9 cellular contexts compared by ENCODE assay signal in the genomic region with DNA sequence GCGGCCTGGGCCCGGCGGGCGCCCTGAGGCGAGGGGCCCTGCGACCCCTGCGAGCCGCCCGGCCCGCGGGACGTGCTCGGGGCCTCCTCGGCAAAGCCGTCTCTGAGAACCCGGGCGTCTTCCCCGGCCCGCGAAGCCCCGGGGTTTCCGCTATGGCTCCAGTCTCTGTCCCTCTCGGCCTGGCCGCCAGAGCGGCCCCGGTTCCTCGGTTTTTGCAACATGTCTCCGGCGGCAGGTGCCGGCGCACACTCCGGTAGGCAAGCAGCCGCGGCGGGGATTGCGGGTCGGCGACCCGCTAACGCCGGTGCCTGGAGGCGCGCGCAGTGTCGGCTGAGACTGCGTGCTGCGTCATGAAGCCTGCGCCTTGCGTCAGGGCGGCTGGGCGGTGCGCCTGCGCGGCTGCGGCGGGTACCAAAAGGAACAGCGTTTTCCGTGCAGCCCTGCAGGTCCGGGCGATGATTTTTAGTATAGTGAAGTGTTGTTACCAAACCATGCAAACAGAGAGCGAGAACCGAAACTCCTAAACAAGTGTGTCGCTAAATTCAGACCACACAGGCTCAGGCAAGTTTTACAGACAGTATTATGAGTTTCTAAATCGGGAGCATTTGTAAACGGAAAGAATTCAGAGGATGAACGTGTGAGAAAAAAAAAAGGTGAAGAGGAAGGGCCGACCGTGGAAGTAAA. TPM values are rescaled to one million over a fixed set of nuclear protein-coding genes. Genes with fewer than 3 reads are reported as not detected.
DNase-seq lines count a peak whose midpoint lies in the region; ATAC-seq, FAIRE-seq and TF ChIP-seq lines count a peak whose summit lies in the region.
"Had no signal": no experiment of that assay in that cellular context is flagged by ENCODE, and none has a peak within 500 bp of the region (broad histone marks: within the 10 kb centered on the region; RNA-seq: fewer than 3 reads in every experiment).

TSS of gene NSMCE3 (minus strand) at position 338 of the 684 bp plus-strand sequence. CDS start at position 221, 117 bp downstream.

- peak within 1 kb of the TSS; percentile 97 for H3K4me3 ChIP-seq in BE2C (ENCODE audit: low read depth, low read length)
- H3K4me3 ChIP-seq in HepG2 (replicated peaks in 1 of 3; ENCODE audit: insufficient read depth in 1 of 3, low read depth in 2 of 3, low read length in 3 of 3), result peak within 1 kb of the TSS; percentile 76 to 78 (median 77)

- TF ChIP-seq CTCF in BE2C (IDR thresholded peaks at IDR 0.05; ENCODE audit: low read depth, low read length), result no peak
- TF ChIP-seq CTCF in HepG2 (CRISPR knock-in tag; IDR thresholded peaks at IDR 0.05), result no peak

- H3K27ac ChIP-seq in HepG2 (ENCODE audit: extremely low read length, insufficient read depth, low read length), result peak within 1 kb of the TSS; percentile 30

- peaks cover 47% of the 10 kb centered on the region for H3K4me1 Mint-ChIP-seq in activated CD4-positive, alpha-beta T cell treated with anti-CD3 and anti-CD28 coated beads, Interleukin-2, amount 10 ng/mL, durations not matched to agents 7 days and 5 days
- peaks cover 31% of the 10 kb centered on the region for H3K4me1 Mint-ChIP-seq in dendritic cell treated with granulocyte-macrophage colony-stimulating factor and Interleukin-4, amounts not matched to agents 40 ng/mL and 50 ng/mL, for 4 days (ENCODE audit: low read depth)

- DNase-seq in BE2C (peak; percentile 92), GM19239 (ENCODE audit: insufficient read length, low spot score) (peak; percentile 66), NCI-H524 treated with DMSO at 0.1 percent for 48 hours (lab: John Stamatoyannopoulos, UW) (peak; percentile 51), HepG2 (ENCODE audit: low spot score) (peak; percentile 60)
- peak; percentile 91 for DNase-seq in activated CD4-positive, alpha-beta T cell treated with anti-CD3 and anti-CD28 coated beads, Interleukin-2, amount 10 ng/mL, durations not matched to agents 7 days and 5 days
- peak; percentile 86 to 87 for DNase-seq in stimulated activated CD4-positive, alpha-beta T cell treated with anti-CD3 and anti-CD28 coated beads, Interleukin-2, amount 100 ng/mL, for 48 hours

- peak; percentile 91 for FAIRE-seq in GM19239 (lab: Jason Lieb, UNC)
- FAIRE-seq in HepG2 (lab: Jason Lieb, UNC), result peak; percentile 46
- FAIRE-seq: colon had no signal

- no peaks in the 10 kb centered on the region for H4K20me1 ChIP-seq in HepG2 (ENCODE audit: insufficient read depth, low read length)

- no peaks in the 10 kb centered on the region for H3K9me3 Mint-ChIP-seq in activated CD4-positive, alpha-beta T cell treated with anti-CD3 and anti-CD28 coated beads, Interleukin-2, amount 10 ng/mL, durations not matched to agents 7 days and 5 days
- H3K9me3 Mint-ChIP-seq in dendritic cell treated with granulocyte-macrophage colony-stimulating factor and Interleukin-4, amounts not matched to agents 40 ng/mL and 50 ng/mL, for 4 days, result no peaks in the 10 kb centered on the region

- H3K4me3 Mint-ChIP-seq in activated CD4-positive, alpha-beta T cell treated with anti-CD3 and anti-CD28 coated beads, Interleukin-2, amount 10 ng/mL, durations not matched to agents 7 days and 5 days, result peak within 1 kb of the TSS; percentile 99
- peak within 1 kb of the TSS; percentile 95 for H3K4me3 Mint-ChIP-seq in dendritic cell treated with granulocyte-macrophage colony-stimulating factor and Interleukin-4, amounts not matched to agents 40 ng/mL and 50 ng/mL, for 4 days

- peak; percentile 39 to 86; a peak in 3 of 4 replicates for TF ChIP-seq POLR2A in HepG2 (IDR thresholded peaks at IDR 0.05; ENCODE audit: insufficient read depth in 1 of 2, low read depth in 2 of 2, low read length in 2 of 2)

- POLR2A ChIA-PET in activated CD4-positive, alpha-beta T cell treated with anti-CD3 and anti-CD28 coated beads, Interleukin-2, amount 10 ng/mL, durations not matched to agents 7 days and 5 days (lab: Charles Lee), result no interaction called here
- POLR2A ChIA-PET in HepG2 (lab: Yijun Ruan, JAX), result no interaction called here

- intact Hi-C loops in dendritic cell treated with granulocyte-macrophage colony-stimulating factor and Interleukin-4, amounts not matched to agents 40 ng/mL and 50 ng/mL, for 4 days (cut with micrococcal nuclease), result no loop called here
- intact Hi-C loops in HepG2 (cut with micrococcal nuclease; ENCODE audit: unreplicated experiment), result no loop called here

- peaks cover 10% of the 10 kb centered on the region for H3K36me3 Mint-ChIP-seq in activated CD4-positive, alpha-beta T cell treated with anti-CD3 and anti-CD28 coated beads, Interleukin-2, amount 10 ng/mL, durations not matched to agents 7 days and 5 days (ENCODE audit: low read depth)
- H3K36me3 Mint-ChIP-seq in dendritic cell treated with granulocyte-macrophage colony-stimulating factor and Interleukin-4, amounts not matched to agents 40 ng/mL and 50 ng/mL, for 4 days (ENCODE audit: low read depth), result peaks cover 13% of the 10 kb centered on the region

- CTCF ChIA-PET in activated CD4-positive, alpha-beta T cell treated with anti-CD3 and anti-CD28 coated beads, Interleukin-2, amount 10 ng/mL, durations not matched to agents 7 days and 5 days (lab: Charles Lee), result interaction anchor here (0.6 to 0.9 kb wide), 3 partner anchors 17 to 130 kb away, joined by 3 to 4 read pairs (median 3); no protein-coding TSS in a partner anchor
- CTCF ChIA-PET in HepG2 (lab: Yijun Ruan, JAX; ENCODE audit: low intra/inter-chr PET ratio, low total read pairs), result no interaction called here

- peaks cover 2% of the 10 kb centered on the region for H3K27me3 Mint-ChIP-seq in activated CD4-positive, alpha-beta T cell treated with anti-CD3 and anti-CD28 coated beads, Interleukin-2, amount 10 ng/mL, durations not matched to agents 7 days and 5 days
- H3K27me3 Mint-ChIP-seq in dendritic cell treated with granulocyte-macrophage colony-stimulating factor and Interleukin-4, amounts not matched to agents 40 ng/mL and 50 ng/mL, for 4 days, result peaks cover 1% of the 10 kb centered on the region

- no peaks in the 10 kb centered on the region for H3K36me3 ChIP-seq in BE2C
- no peaks in the 10 kb centered on the region for H3K36me3 ChIP-seq in HepG2 (replicated peaks in 1 of 2; ENCODE audit: control insufficient read depth in 1 of 2, insufficient read depth in 2 of 2, low read length in 2 of 2)

- in situ Hi-C loops in HepG2 (cut with HindIII; ENCODE audit: extremely low pct_ligation_motif_present, low pct_unique_long_range_greater_than_20kb), result no loop called here

- TF ChIP-seq RAD21 in HepG2 (CRISPR knock-in tag; IDR thresholded peaks at IDR 0.05), result 0 out of 2 replicates have a peak, but pooled peaks have one; percentile 10

- peak; percentile 88 for ATAC-seq in HG03442 (IDR thresholded peaks at IDR 0.05; ENCODE audit: unreplicated experiment)
- ATAC-seq in HepG2, result peak; percentile 99

- H3K9me3 ChIP-seq in BE2C (no peaks in the 10 kb centered on the region), HepG2 (ENCODE audit: low read length) (no peaks in the 10 kb centered on the region)

- BruUV-seq in HepG2 (replicated peaks; lab: Mats Ljungman, UMichigan), result no TSS peak

- H3K9ac ChIP-seq in HepG2 (ENCODE audit: insufficient read depth, low read depth, low read length), result peak within 1 kb of the TSS; percentile 66

- peak within 1 kb of the TSS; percentile 99 for H2AFZ ChIP-seq in HepG2 (ENCODE audit: low read length)

- H3K4me1 ChIP-seq in BE2C, result no peaks in the 10 kb centered on the region
- peaks cover 22% of the 10 kb centered on the region for H3K4me1 ChIP-seq in HepG2 (ENCODE audit: insufficient read depth, low read length)

- H3K4me2 ChIP-seq in HepG2 (ENCODE audit: low read depth, low read length), result peak within 1 kb of the TSS; percentile 76

- H3K79me2 ChIP-seq in HepG2 (ENCODE audit: insufficient read depth, low read length), result no peaks in the 10 kb centered on the region

- H3K27me3 ChIP-seq in BE2C (no peaks in the 10 kb centered on the region), HepG2 (ENCODE audit: control insufficient read depth in 1 of 2, insufficient read depth in 2 of 2, low read length in 2 of 2) (no peaks in the 10 kb centered on the region; a peak in 1 of 5 replicates)

- 0% methylated on average over 9 of the region's 68 CpGs for WGBS in HepG2 (ENCODE audit: low lambda C conversion rate)

- H3K27ac Mint-ChIP-seq in activated CD4-positive, alpha-beta T cell treated with anti-CD3 and anti-CD28 coated beads, Interleukin-2, amount 10 ng/mL, durations not matched to agents 7 days and 5 days, result peak within 1 kb of the TSS; percentile 100
- peak within 1 kb of the TSS; percentile 89 for H3K27ac Mint-ChIP-seq in dendritic cell treated with granulocyte-macrophage colony-stimulating factor and Interleukin-4, amounts not matched to agents 40 ng/mL and 50 ng/mL, for 4 days

- TF ChIP-seq EP300 in HepG2 (IDR thresholded peaks at IDR 0.05; ENCODE audit: low read depth in 2 of 2, low read length in 2 of 2) (no peak), HepG2 (CRISPR knock-in tag; IDR thresholded peaks at IDR 0.05; ENCODE audit: borderline replicate concordance) (no peak)

RNA-seq across cellular contexts. Expression of gene NSMCE3, which starts in this region (rescaled TPM):
- 23.8 TPM for polyA plus RNA-seq in BE2C (2012; ENCODE audit: insufficient read depth, insufficient read length, low read depth)
- total RNA-seq in activated CD4-positive, alpha-beta T cell treated with anti-CD3 and anti-CD28 coated beads, Interleukin-2, amount 10 ng/mL, durations not matched to agents 7 days and 5 days, result 10 to 100 TPM in 1 of 2 experiments, 1 to 10 TPM in 1; 9.4 to 10.0 TPM
- total RNA-seq in HepG2 (2016; rRNA removed; fragmentation: Illumina TruSeq; extraction: Trizol), result 3.0 and 3.7 TPM in 2 replicates
- total RNA-seq in HepG2 (2016; cell fraction: cytosol; rRNA removed; fragmentation: Illumina TruSeq; extraction: Trizol; ENCODE audit: low read depth), result 0.91 and 0.97 TPM in 2 replicates
- total RNA-seq in HepG2 (2016; cell fraction: insoluble cytoplasmic fraction; rRNA removed; fragmentation: Illumina TruSeq; extraction: Trizol), result 2.9 and 3.3 TPM in 2 replicates
- total RNA-seq in HepG2 (2016; cell fraction: membrane; rRNA removed; fragmentation: Illumina TruSeq; extraction: Trizol), result 1.7 and 1.8 TPM in 2 replicates
- 2.5 and 2.6 TPM in 2 replicates for total RNA-seq in HepG2 (2016; cell fraction: nucleus; rRNA removed; fragmentation: Illumina TruSeq; extraction: Trizol)
- 2.9 and 3.0 TPM in 2 replicates for polyA plus RNA-seq in HepG2 (2011; rRNA removed)
- polyA plus RNA-seq in HepG2 (2011; cell fraction: cytosol; rRNA removed), result 2.5 and 3.0 TPM in 2 replicates
- 0.98 and 1.1 TPM in 2 replicates for polyA plus RNA-seq in HepG2 (2011; cell fraction: nucleus; rRNA removed)
- polyA plus RNA-seq in HepG2 (2012), result 2.1 and 2.9 TPM in 2 replicates
- 0.33 and 0.40 TPM in 2 replicates for polyA plus RNA-seq in HepG2 (2016; cell fraction: cytosol; fragmentation: Illumina TruSeq; extraction: Trizol; ENCODE audit: low read depth)
- polyA plus RNA-seq in HepG2 (2016; cell fraction: insoluble cytoplasmic fraction; fragmentation: Illumina TruSeq; extraction: Trizol; ENCODE audit: low read depth), result 4.0 and 4.1 TPM in 2 replicates
- polyA plus RNA-seq in HepG2 (2016; cell fraction: membrane; fragmentation: Illumina TruSeq; extraction: Trizol; ENCODE audit: low read depth), result 0.82 and 0.85 TPM in 2 replicates
- 5.6 and 6.0 TPM in 2 replicates for polyA plus RNA-seq in HepG2 (2016; cell fraction: nucleus; fragmentation: Illumina TruSeq; extraction: Trizol; ENCODE audit: insufficient read depth, low read depth)
- 1.4 and 3.6 TPM in 2 replicates for polyA minus RNA-seq in HepG2 (2011; rRNA and poly(A)+ RNA removed; ENCODE audit: low replicate concordance)
- polyA minus RNA-seq in HepG2 (2011; cell fraction: cytosol; rRNA and poly(A)+ RNA removed), result 1.8 and 1.9 TPM in 2 replicates
- 1.3 and 1.4 TPM in 2 replicates for polyA minus RNA-seq in HepG2 (2011; cell fraction: nucleus; rRNA and poly(A)+ RNA removed)

Comparison
In these comparisons a context has a peak if more than half of its experiments do, and no peak if none do; other contexts are left out.
1. Peak in every context shown above with its lines: DNase-seq, ATAC-seq, H3K4me3 ChIP-seq and H3K27ac ChIP-seq.